ENCODE assay signal across 1 cellular context in the genomic region with DNA sequence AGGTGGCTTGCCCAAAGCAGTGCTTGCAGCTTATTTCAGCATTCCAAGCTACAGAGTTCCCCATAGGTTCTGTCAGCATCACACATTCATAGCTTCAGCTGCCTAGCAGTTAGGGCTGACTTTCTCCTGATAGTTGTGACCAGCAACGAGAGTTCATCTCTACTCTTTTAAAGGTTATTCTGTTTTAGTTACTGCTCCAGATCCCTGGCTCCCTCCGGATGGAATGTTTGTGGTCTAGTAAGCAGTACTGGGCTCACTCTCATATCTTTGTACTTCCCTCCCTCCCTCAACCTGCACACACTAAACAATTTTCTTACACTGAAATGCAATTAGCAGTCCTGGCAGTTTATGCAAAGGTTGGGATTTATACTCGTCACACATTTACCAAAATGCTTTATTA.
TF ChIP-seq lines count a peak whose summit lies in the region.

No MANE protein-coding gene starts in this region.

TF ChIP-seq in GM23338, 12 proteins besides CTCF, POLR2A, EP300 and RAD21 (continued from another document):
- TF ChIP-seq ZNF462 (CRISPR knock-in tag; IDR thresholded peaks at IDR 0.05) (no peak), NANOG (IDR thresholded peaks at IDR 0.05; ENCODE audit: borderline replicate concordance) (no peak), STAT1 (IDR thresholded peaks at IDR 0.05; ENCODE audit: unreplicated experiment) (no peak), ZNF331 (CRISPR knock-in tag; IDR thresholded peaks at IDR 0.05; ENCODE audit: low read depth) (no peak)
